18 cellular contexts compared by ENCODE assay signal in the genomic region with DNA sequence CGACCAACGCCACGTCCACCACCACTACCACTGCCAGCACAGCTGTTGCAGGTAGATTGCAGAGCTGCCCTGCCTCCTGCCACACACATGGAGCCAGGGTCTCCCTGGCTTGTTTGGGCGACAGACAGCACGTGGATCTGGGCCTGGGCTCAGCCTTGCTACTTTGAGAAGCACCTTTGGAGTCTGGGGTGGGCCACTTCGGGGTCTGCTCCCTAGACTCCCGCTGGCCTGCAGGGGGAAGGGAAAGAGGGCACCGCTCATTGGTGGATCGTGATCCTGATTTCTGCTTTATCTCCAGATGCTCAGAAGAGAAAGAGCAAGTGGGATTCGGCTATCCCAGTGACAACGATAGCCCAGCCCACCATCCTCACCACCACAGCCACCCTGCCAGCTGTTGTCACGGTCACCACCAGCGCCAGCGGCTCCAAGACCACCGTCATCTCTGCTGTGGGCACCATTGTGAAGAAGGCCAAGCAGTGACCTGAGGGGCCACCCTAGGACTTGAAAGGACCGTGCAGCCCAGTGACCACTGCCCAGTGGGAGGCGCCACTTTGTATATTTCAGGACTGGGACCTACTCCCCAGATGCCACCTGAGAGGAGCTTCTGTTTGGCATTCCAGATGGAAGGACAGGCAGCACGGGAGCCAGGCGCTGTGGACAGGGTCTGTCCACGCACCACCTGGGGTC. TPM values are rescaled to one million over a fixed set of nuclear protein-coding genes. Genes with fewer than 3 reads are reported as not detected.
DNase-seq lines count a peak whose midpoint lies in the region; ATAC-seq, FAIRE-seq and TF ChIP-seq lines count a peak whose summit lies in the region.
"Had no signal": no experiment of that assay in that cellular context is flagged by ENCODE, and none has a peak within 500 bp of the region (broad histone marks: within the 10 kb centered on the region; RNA-seq: fewer than 3 reads in every experiment).

No MANE protein-coding gene starts in this region.

- H3K9me3 ChIP-seq in A549 (no peaks in the 10 kb centered on the region), PC-3 (ENCODE audit: low read length) (no peaks in the 10 kb centered on the region), endodermal cell (ENCODE audit: control insufficient read depth, low read length) (no peaks in the 10 kb centered on the region), mucosa of stomach (ENCODE audit: control insufficient read depth, low read length) (no peaks in the 10 kb centered on the region), lower lobe of right lung (no peaks in the 10 kb centered on the region)
- H3K9me3 ChIP-seq: psoas muscle had no signal

- ATAC-seq in A549 (peak in 1 of 2 experiments; percentile 3; a peak in 4 of 6 replicates), PC-3 (no peak), GM21390 (IDR thresholded peaks at IDR 0.05; ENCODE audit: unreplicated experiment) (no peak), lower lobe of right lung (no peak), HG03571 (IDR thresholded peaks at IDR 0.05; ENCODE audit: unreplicated experiment) (no peak)
- ATAC-seq: activated T-cell treated with anti-CD3 and anti-CD28 coated beads, Interleukin-2, amount 50 U/mL, for 4 hours had no signal

- no peak for FAIRE-seq in A549 (lab: Jason Lieb, UNC)

- no peak overlapping the region for H3K27ac Mint-ChIP-seq in endodermal cell
- H3K27ac Mint-ChIP-seq: activated CD4-positive, alpha-beta memory T cell treated with anti-CD3 and anti-CD28 coated beads, Interleukin-2, amount 10 ng/mL, durations not matched to agents 7 days and 5 days; dendritic cell treated with granulocyte-macrophage colony-stimulating factor and Interleukin-4, amounts not matched to agents 40 ng/mL and 50 ng/mL, for 4 days; nephron; T-helper 1 cell treated with Interleukin-12 subunit alpha and Interleukin-12 subunit beta and Interleukin-4 antibody, amounts not matched to agents 30 μg/mL and 1 μg/mL, for 36 hours had no signal

- no peak for TF ChIP-seq RAD21 in A549 (conservative IDR thresholded peaks at IDR 0.05 in 1 of 2, IDR thresholded peaks at IDR 0.05 in 1 of 2)

- peak overlapping the region; percentile 4; the same call in 1 of the 2 replicates for H3K9ac ChIP-seq in PC-3 (ENCODE audit: low read length)
- no peak overlapping the region for H3K9ac ChIP-seq in endodermal cell (ENCODE audit: extremely low read depth, low read length, poor library complexity, severe bottlenecking)
- peak overlapping the region; percentile 46 for H3K9ac ChIP-seq in mucosa of stomach (ENCODE audit: low read length)

- H3K4me2 ChIP-seq in A549 (peak overlapping the region; percentile 66), PC-3 (ENCODE audit: low read length) (peak overlapping the region; percentile 73)

- DNase-seq in A549 (ENCODE audit: low read depth in 1 of 2, low spot score in 1 of 2) (no peak), PC-3 (no peak), endodermal cell (no peak), lower lobe of right lung (no peak)
- no peak for DNase-seq in activated CD4-positive, CD25-positive, alpha-beta regulatory T cell treated with anti-CD3 and anti-CD28 coated beads, Interleukin-2, amount 50 U/mL, for 72 hours
- DNase-seq: activated CD4-positive, alpha-beta memory T cell treated with anti-CD3 and anti-CD28 coated beads, Interleukin-2, amount 10 ng/mL, durations not matched to agents 7 days and 5 days; activated naive CD4-positive, alpha-beta T cell treated with anti-CD3 and anti-CD28 coated beads, Interleukin-2, amount 10 ng/mL, durations not matched to agents 7 days and 5 days; activated T-cell treated with anti-CD3 and anti-CD28 coated beads, Interleukin-2, amount 50 U/mL, for 4 hours; DMS153; NCI-H1436; psoas muscle had no signal

- no peaks in the 10 kb centered on the region for H3K9me2 ChIP-seq in PC-3 (replicated peaks; ENCODE audit: low read length)

- no peaks in the 10 kb centered on the region for H3K27me3 Mint-ChIP-seq in endodermal cell (ENCODE audit: insufficient read depth)
- H3K27me3 Mint-ChIP-seq: dendritic cell treated with granulocyte-macrophage colony-stimulating factor and Interleukin-4, amounts not matched to agents 40 ng/mL and 50 ng/mL, for 4 days had no signal

- peaks cover 63% of the 10 kb centered on the region for H3K36me3 ChIP-seq in PC-3 (ENCODE audit: low read depth, low read length)
- peaks cover 57% of the 10 kb centered on the region for H3K36me3 ChIP-seq in endodermal cell (ENCODE audit: control insufficient read depth, insufficient read depth, low read length)
- H3K36me3 ChIP-seq in mucosa of stomach (ENCODE audit: control insufficient read depth, insufficient read depth, low read length) = peaks cover 34% of the 10 kb centered on the region
- H3K36me3 ChIP-seq in lower lobe of right lung = peaks cover 76% of the 10 kb centered on the region

- POLR2A ChIA-PET in A549 (lab: Yijun Ruan, JAX) (interaction anchor here (0.6 to 1.9 kb wide), 9 partner anchors 13 to 149 kb away, joined by 3 to 10 read pairs (median 5); a partner anchor contains a TSS), PC-3 (lab: Charles Lee; ENCODE audit: unreplicated experiment) (interaction anchor here (1.3 kb wide), 1 partner anchor 15 kb away, joined by 7 read pairs; a partner anchor contains a TSS)

- H3K27me3 ChIP-seq in PC-3 (ENCODE audit: low read length) = no peaks in the 10 kb centered on the region
- H3K27me3 ChIP-seq in endodermal cell (ENCODE audit: control insufficient read depth, insufficient read depth, low read length, poor library complexity, severe bottlenecking) = no peaks in the 10 kb centered on the region
- H3K27me3 ChIP-seq in mucosa of stomach (ENCODE audit: control insufficient read depth, insufficient read depth, low read length) = no peaks in the 10 kb centered on the region
- no peaks in the 10 kb centered on the region for H3K27me3 ChIP-seq in lower lobe of right lung (ENCODE audit: low read depth)

- H4K20me1 ChIP-seq in PC-3 (ENCODE audit: low read length) = no peaks in the 10 kb centered on the region

- H3K4me1 Mint-ChIP-seq in endodermal cell = no peaks in the 10 kb centered on the region
- H3K4me1 Mint-ChIP-seq: activated CD4-positive, alpha-beta memory T cell treated with anti-CD3 and anti-CD28 coated beads, Interleukin-2, amount 10 ng/mL, durations not matched to agents 7 days and 5 days; activated naive CD4-positive, alpha-beta T cell treated with anti-CD3 and anti-CD28 coated beads, Interleukin-2, amount 10 ng/mL, durations not matched to agents 7 days and 5 days; nephron had no signal

- peak; percentile 15; the same call in 2 of the 3 replicates for TF ChIP-seq CTCF in A549 (IDR thresholded peaks at IDR 0.05)
- peak; percentile 45 for TF ChIP-seq CTCF in PC-3 (conservative IDR thresholded peaks at IDR 0.05; ENCODE audit: low read depth, low read length)
- TF ChIP-seq CTCF in endodermal cell (conservative IDR thresholded peaks at IDR 0.05) = peak; percentile 21
- TF ChIP-seq CTCF in lower lobe of right lung (IDR thresholded peaks at IDR 0.05) = no peak

- peaks cover 50% of the 10 kb centered on the region for H3K36me3 Mint-ChIP-seq in endodermal cell (ENCODE audit: low read depth)

- H3K79me2 ChIP-seq in PC-3 (ENCODE audit: low read length) = peaks cover 7% of the 10 kb centered on the region

- no peak overlapping the region for H2AFZ ChIP-seq in PC-3 (ENCODE audit: low read length)

- TF ChIP-seq POLR2A in A549 (IDR thresholded peaks at IDR 0.05; ENCODE audit: low read length) = no peak

- CTCF ChIA-PET in A549 (lab: Yijun Ruan, JAX) = interaction anchor here (1.0 to 9.9 kb wide), 8 partner anchors 14 to 117 kb away, joined by 3 to 116 read pairs (median 6); a partner anchor contains a TSS
- CTCF ChIA-PET in PC-3 (lab: Charles Lee) = interaction anchor here (0.7 to 1.6 kb wide), 5 partner anchors 12 to 42 kb away, joined by 3 to 7 read pairs (median 4); no protein-coding TSS in a partner anchor

- H3K4me1 ChIP-seq in A549 (peaks cover 67% of the 10 kb centered on the region), PC-3 (ENCODE audit: insufficient read depth, low read length) (peaks cover 36% of the 10 kb centered on the region), endodermal cell (ENCODE audit: control insufficient read depth, insufficient read depth, low read length) (no peaks in the 10 kb centered on the region), mucosa of stomach (ENCODE audit: control insufficient read depth, insufficient read depth, low read length) (peaks cover 38% of the 10 kb centered on the region), lower lobe of right lung (peaks cover 33% of the 10 kb centered on the region)

- H3K27ac ChIP-seq in A549 (peak overlapping the region; percentile 93), PC-3 (ENCODE audit: low read length) (peak overlapping the region; percentile 68), endodermal cell (ENCODE audit: low read depth, low read length) (no peak overlapping the region), lower lobe of right lung (no peak overlapping the region)
- H3K27ac ChIP-seq: C4-2B, psoas muscle had no signal

- H3K4me3 Mint-ChIP-seq in endodermal cell = no peak overlapping the region
- H3K4me3 Mint-ChIP-seq: activated CD4-positive, alpha-beta memory T cell treated with anti-CD3 and anti-CD28 coated beads, Interleukin-2, amount 10 ng/mL, durations not matched to agents 7 days and 5 days; activated naive CD4-positive, alpha-beta T cell treated with anti-CD3 and anti-CD28 coated beads, Interleukin-2, amount 10 ng/mL, durations not matched to agents 7 days and 5 days; activated T-cell treated with anti-CD3 and anti-CD28 coated beads, Interleukin-2, amount 50 U/mL, for 4 hours; dendritic cell treated with granulocyte-macrophage colony-stimulating factor and Interleukin-4, amounts not matched to agents 40 ng/mL and 50 ng/mL, for 4 days; nephron; T-helper 1 cell treated with Interleukin-12 subunit alpha and Interleukin-12 subunit beta and Interleukin-4 antibody, amounts not matched to agents 30 μg/mL and 1 μg/mL, for 36 hours had no signal

- TSS peak; percentile 72 for BruUV-seq in PC-3 (replicated peaks; lab: Mats Ljungman, UMichigan)

- WGBS in A549 (ENCODE audit: missing lambda C conversion rate) = 82% methylated on average over 20 of the region's 20 CpGs
- WGBS in endodermal cell (ENCODE audit: insufficient coverage in 1 of 2, insufficient read length in 1 of 2), 2 experiments = 92 to 96% methylated on average over 9 to 20 of the region's 20 CpGs

- H3K4me3 ChIP-seq in A549 (no peak overlapping the region), PC-3 (ENCODE audit: low read length) (no peak overlapping the region), endodermal cell (ENCODE audit: low read length) (no peak overlapping the region), mucosa of stomach (ENCODE audit: low read length) (no peak overlapping the region), lower lobe of right lung (no peak overlapping the region)
- H3K4me3 ChIP-seq: psoas muscle had no signal

- H3K9me3 Mint-ChIP-seq in endodermal cell = no peaks in the 10 kb centered on the region
- H3K9me3 Mint-ChIP-seq: activated CD4-positive, alpha-beta memory T cell treated with anti-CD3 and anti-CD28 coated beads, Interleukin-2, amount 10 ng/mL, durations not matched to agents 7 days and 5 days; activated naive CD4-positive, alpha-beta T cell treated with anti-CD3 and anti-CD28 coated beads, Interleukin-2, amount 10 ng/mL, durations not matched to agents 7 days and 5 days; activated T-cell treated with anti-CD3 and anti-CD28 coated beads, Interleukin-2, amount 50 U/mL, for 4 hours; dendritic cell treated with granulocyte-macrophage colony-stimulating factor and Interleukin-4, amounts not matched to agents 40 ng/mL and 50 ng/mL, for 4 days; nephron; T-helper 1 cell treated with Interleukin-12 subunit alpha and Interleukin-12 subunit beta and Interleukin-4 antibody, amounts not matched to agents 30 μg/mL and 1 μg/mL, for 36 hours had no signal

- intact Hi-C loops in PC-3 (cut with micrococcal nuclease) (loop anchor here (2.0 kb wide), 1 partner anchor 15 kb away; a partner anchor contains a TSS), lower lobe of right lung (cut with DNase I) (no loop called here)

- TF ChIP-seq EP300 in A549 (IDR thresholded peaks at IDR 0.05) = no peak

- H3F3A ChIP-seq in PC-3 (ENCODE audit: low read length, unreplicated experiment) = peaks cover 6% of the 10 kb centered on the region

RNA-seq across cellular contexts. Expression of a gene that starts 15.1 kb away (rescaled TPM):
- polyA plus RNA-seq in A549 (2011; rRNA removed) = 19.8 and 20.6 TPM in 2 replicates
- 17.2 and 22.1 TPM in 2 replicates for polyA plus RNA-seq in A549 (2012; cell fraction: cytosol; rRNA removed)
- polyA plus RNA-seq in A549 (2012; cell fraction: nucleus; rRNA removed) = 77.1 and 140 TPM in 2 replicates
- 30.1 to 37.4 TPM (median 36.0 TPM) in 3 replicates for polyA plus RNA-seq in A549 (2017; fragmentation: RNase III; extraction: RNeasy Plus Mini Kit Qiagen cat#74134 plus additional on column Dnase treatment)
- 53.3 and 59.6 TPM in 2 replicates for polyA minus RNA-seq in A549 (2011; rRNA and poly(A)+ RNA removed)
- total RNA-seq in PC-3 (2014; rRNA removed) = 273 and 362 TPM in 2 replicates
- 1 to 10 TPM; 3.4 to 5.1 TPM for total RNA-seq in endodermal cell
- 0.39 TPM for polyA plus RNA-seq in endodermal cell (2013, experiment 1 of 2)
- 0.87 TPM for polyA plus RNA-seq in endodermal cell (2013, experiment 2 of 2)
- total RNA-seq in lower lobe of right lung = 34.7 TPM

RNA-seq across cellular contexts. Expression of a gene that starts 39.0 kb away (rescaled TPM):
- polyA plus RNA-seq in A549 (2011; rRNA removed) (76.3 and 103 TPM in 2 replicates), A549 (2017; fragmentation: RNase III; extraction: RNeasy Plus Mini Kit Qiagen cat#74134 plus additional on column Dnase treatment) (125 to 139 TPM (median 136 TPM) in 3 replicates)
- 97.6 and 108 TPM in 2 replicates for polyA plus RNA-seq in A549 (2012; cell fraction: cytosol; rRNA removed)
- 186 and 190 TPM in 2 replicates for polyA plus RNA-seq in A549 (2012; cell fraction: nucleus; rRNA removed)
- 63.9 and 67.1 TPM in 2 replicates for polyA minus RNA-seq in A549 (2011; rRNA and poly(A)+ RNA removed)
- total RNA-seq in PC-3 (2014; rRNA removed) (97.8 and 115 TPM in 2 replicates), endodermal cell (100 to 1,000 TPM in 1 of 2 donors, 10 to 100 TPM in 1; 96.5 to 113 TPM), lower lobe of right lung (73.0 TPM)
- polyA plus RNA-seq in endodermal cell (2013, experiment 1 of 2) = 93.1 TPM
- 95.4 TPM for polyA plus RNA-seq in endodermal cell (2013, experiment 2 of 2)

RNA-seq across cellular contexts. Expression of a gene that starts 39.2 kb away (rescaled TPM):
- polyA plus RNA-seq in A549 (2011; rRNA removed) (22.7 and 29.2 TPM in 2 replicates), A549 (2017; fragmentation: RNase III; extraction: RNeasy Plus Mini Kit Qiagen cat#74134 plus additional on column Dnase treatment) (37.3 to 42.5 TPM (median 39.9 TPM) in 3 replicates)
- polyA plus RNA-seq in A549 (2012; cell fraction: cytosol; rRNA removed) = 17.7 and 21.4 TPM in 2 replicates
- 159 and 161 TPM in 2 replicates for polyA plus RNA-seq in A549 (2012; cell fraction: nucleus; rRNA removed)
- polyA minus RNA-seq in A549 (2011; rRNA and poly(A)+ RNA removed) = 48.5 and 52.7 TPM in 2 replicates
- total RNA-seq in PC-3 (2014; rRNA removed) (54.2 and 97.7 TPM in 2 replicates), endodermal cell (10 to 100 TPM; 54.3 TPM), lower lobe of right lung (39.4 TPM)
- 40.1 TPM for polyA plus RNA-seq in endodermal cell (2013, experiment 1 of 2)
- polyA plus RNA-seq in endodermal cell (2013, experiment 2 of 2) = 32.4 TPM

RNA-seq across cellular contexts. Expression of a gene that starts 58.8 kb away (rescaled TPM):
- polyA plus RNA-seq in A549 (2011; rRNA removed) (20.7 and 21.3 TPM in 2 replicates), A549 (2017; fragmentation: RNase III; extraction: RNeasy Plus Mini Kit Qiagen cat#74134 plus additional on column Dnase treatment) (50.9 to 55.6 TPM (median 54.3 TPM) in 3 replicates)
- 70.7 and 89.2 TPM in 2 replicates for polyA plus RNA-seq in A549 (2012; cell fraction: cytosol; rRNA removed)
- polyA plus RNA-seq in A549 (2012; cell fraction: nucleus; rRNA removed) = 111 and 163 TPM in 2 replicates
- polyA minus RNA-seq in A549 (2011; rRNA and poly(A)+ RNA removed) = 18.7 and 33.3 TPM in 2 replicates
- total RNA-seq in PC-3 (2014; rRNA removed) (64.9 and 75.0 TPM in 2 replicates), endodermal cell (10 to 100 TPM; 26.7 to 33.2 TPM), lower lobe of right lung (34.0 TPM)
- 25.1 TPM for polyA plus RNA-seq in endodermal cell (2013, experiment 1 of 2)
- 22.8 TPM for polyA plus RNA-seq in endodermal cell (2013, experiment 2 of 2)

Comparison
In these comparisons a context has a peak if more than half of its experiments do, and no peak if none do; other contexts are left out.
1. H3K27ac ChIP-seq: peak in A549 (2 of 2) and PC-3 (single experiment); none in endodermal cell (single experiment) and lower lobe of right lung (single experiment).